21 cellular contexts compared by ENCODE assay signal in genomic region chr6:136523196-136523595, GRCh38.
"Had no signal": no experiment of that assay in that cellular context is flagged by ENCODE, and none has a peak within 500 bp of the region (broad histone marks: within the 10 kb centered on the region; RNA-seq: fewer than 3 reads in every experiment).

No MANE protein-coding gene starts in this region.

- H3K27ac ChIP-seq: colonic mucosa, gastrocnemius medialis, hepatocyte, right lobe of liver, skin epidermis, tibial artery had no signal

- ATAC-seq: gastrocnemius medialis; right lobe of liver; stimulated activated effector memory CD8-positive, alpha-beta T cell treated with anti-CD3 and anti-CD28 coated beads, Interleukin-12 subunit alpha, Interleukin-12 subunit beta, amount 100 ng/mL, for 72 hours had no signal

- H3K9me3 Mint-ChIP-seq: activated naive CD4-positive, alpha-beta T cell treated with anti-CD3 and anti-CD28 coated beads, Interleukin-2, amount 10 ng/mL, durations not matched to agents 7 days and 5 days; central memory CD8-positive, alpha-beta T cell; nephron; stimulated activated effector memory CD8-positive, alpha-beta T cell treated with anti-CD3 and anti-CD28 coated beads, Interleukin-12 subunit alpha, Interleukin-12 subunit beta, amount 100 ng/mL, for 72 hours; stimulated activated naive CD8-positive, alpha-beta T cell treated with anti-CD3 and anti-CD28 coated beads, Interleukin-15, Interleukin-2, amounts not matched to agents 100 ng/mL and 50 ng/mL, for 24 hours had no signal

- H3K4me3 Mint-ChIP-seq: activated naive CD4-positive, alpha-beta T cell treated with anti-CD3 and anti-CD28 coated beads, Interleukin-2, amount 10 ng/mL, durations not matched to agents 7 days and 5 days; central memory CD8-positive, alpha-beta T cell; nephron; stimulated activated effector memory CD8-positive, alpha-beta T cell treated with anti-CD3 and anti-CD28 coated beads, Interleukin-12 subunit alpha, Interleukin-12 subunit beta, amount 100 ng/mL, for 72 hours; stimulated activated naive CD8-positive, alpha-beta T cell treated with anti-CD3 and anti-CD28 coated beads, Interleukin-15, Interleukin-2, amounts not matched to agents 100 ng/mL and 50 ng/mL, for 24 hours had no signal

- H3K36me3 Mint-ChIP-seq: activated naive CD4-positive, alpha-beta T cell treated with anti-CD3 and anti-CD28 coated beads, Interleukin-2, amount 10 ng/mL, durations not matched to agents 7 days and 5 days; stimulated activated effector memory CD8-positive, alpha-beta T cell treated with anti-CD3 and anti-CD28 coated beads, Interleukin-12 subunit alpha, Interleukin-12 subunit beta, amount 100 ng/mL, for 72 hours had no signal

- H3K27ac Mint-ChIP-seq: activated naive CD4-positive, alpha-beta T cell treated with anti-CD3 and anti-CD28 coated beads, Interleukin-2, amount 10 ng/mL, durations not matched to agents 7 days and 5 days; nephron; stimulated activated effector memory CD8-positive, alpha-beta T cell treated with anti-CD3 and anti-CD28 coated beads, Interleukin-12 subunit alpha, Interleukin-12 subunit beta, amount 100 ng/mL, for 72 hours; stimulated activated naive CD8-positive, alpha-beta T cell treated with anti-CD3 and anti-CD28 coated beads, Interleukin-15, Interleukin-2, amounts not matched to agents 100 ng/mL and 50 ng/mL, for 24 hours had no signal

- DNase-seq: activated CD4-positive, alpha-beta T cell treated with anti-CD3 and anti-CD28 coated beads for 4 hours; activated CD4-positive, alpha-beta T cell treated with anti-CD3 and anti-CD28 coated beads, Interleukin-2, amount 50 U/mL, for 4 hours; activated CD4-positive, CD25-positive, alpha-beta regulatory T cell; activated gamma-delta T cell; activated naive CD4-positive, alpha-beta T cell treated with anti-CD3 and anti-CD28 coated beads, Interleukin-2, amount 10 ng/mL, durations not matched to agents 7 days and 5 days; amniotic stem cell; colonic mucosa; effector memory CD4-positive, alpha-beta T cell; gastrocnemius medialis; kidney; mesenchymal stem cell; right lobe of liver; stimulated activated CD4-positive, alpha-beta T cell treated with anti-CD3 and anti-CD28 coated beads, Interleukin-12 subunit alpha, Interleukin-12 subunit beta, amount 100 ng/mL, for 4 hours; stimulated activated CD4-positive, alpha-beta T cell treated with anti-CD3 and anti-CD28 coated beads, Interleukin-4, amount 100 ng/mL, for 1 hour; tibial artery had no signal
